Comparison of ENCODE assay signal across 8 cellular contexts in the genomic region with DNA sequence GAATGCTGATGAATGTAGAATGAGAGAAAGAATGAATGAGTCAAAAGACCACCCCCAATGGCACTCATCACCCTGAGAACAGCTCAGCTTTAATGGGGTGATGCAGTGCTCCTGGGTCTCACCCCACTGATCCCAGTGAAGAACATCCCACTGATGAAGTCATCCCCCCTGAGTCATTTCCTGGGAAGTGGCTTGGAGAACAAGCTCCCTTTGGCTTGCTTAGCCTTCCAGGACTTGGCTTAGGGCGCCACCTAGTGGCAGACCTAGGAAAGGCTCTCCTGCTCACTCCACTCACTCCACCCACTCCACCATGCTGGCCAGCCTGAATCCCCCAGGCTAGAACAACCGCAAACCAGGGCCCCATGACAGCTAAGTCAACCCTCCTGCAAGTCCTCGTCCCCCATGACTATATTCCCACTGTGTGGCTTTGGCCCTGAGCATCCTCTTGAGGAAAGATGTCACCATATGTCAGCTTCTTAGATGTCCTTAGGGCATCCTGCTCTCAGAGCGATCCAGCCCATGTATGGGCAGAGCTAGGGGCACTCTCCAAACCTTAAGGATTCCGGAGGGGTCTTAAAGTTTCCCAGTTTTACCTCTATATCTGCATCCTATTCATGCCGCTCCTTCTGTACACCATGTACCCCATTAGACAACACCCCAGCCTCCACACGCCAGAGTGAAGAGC. TPM values are rescaled to one million over a fixed set of nuclear protein-coding genes. Genes with fewer than 3 reads are reported as not detected.
DNase-seq lines count a peak whose midpoint lies in the region; ATAC-seq lines count a peak whose summit lies in the region.

No MANE protein-coding gene starts in this region.

- H3K27me3 ChIP-seq in BLaER1, result no peaks in the 10 kb centered on the region
- no peaks in the 10 kb centered on the region for H3K27me3 ChIP-seq in right cardiac atrium (ENCODE audit: control insufficient read depth, insufficient read depth)

- ATAC-seq in GM21619 (IDR thresholded peaks at IDR 0.05; ENCODE audit: unreplicated experiment) (peak; percentile 41), right cardiac atrium (peak; percentile 93 to 95), sciatic nerve (peak; percentile 96), HG02623 (IDR thresholded peaks at IDR 0.05; ENCODE audit: unreplicated experiment) (no peak)

- no peak overlapping the region for H3K27ac ChIP-seq in BLaER1
- no peak overlapping the region for H3K27ac ChIP-seq in right cardiac atrium (ENCODE audit: low read length)

- H3K36me3 ChIP-seq in BLaER1, result no peaks in the 10 kb centered on the region

- H3K4me3 ChIP-seq in BLaER1 (no peak overlapping the region), right cardiac atrium (ENCODE audit: low read length) (no peak overlapping the region)

- 49% methylated on average over 7 of the region's 7 CpGs for WGBS in right cardiac atrium

- DNase-seq in NCI-H187 treated with DMSO at 0.1 percent for 48 hours (lab: John Stamatoyannopoulos, UW) (peak; percentile 10), T-helper 2 cell (peak; percentile 55 to 73 (median 69)), anterior cingulate cortex (lab: John Stamatoyannopoulos, UW) (peak in 56 of 58 donors; percentile 32 to 94 (median 74)), right cardiac atrium (peak; percentile 89 to 95 (median 94)), sciatic nerve (ENCODE audit: low spot score) (peak; percentile 94)

- intact Hi-C loops in right cardiac atrium (cut with DNase I), result loop anchor here (1.0 to 10.0 kb wide), 7 partner anchors 102 to 515 kb away; partner anchors contain the start of gene FXYD2 (in 1 of the 4)
- intact Hi-C loops in sciatic nerve (cut with DNase I), result no loop called here

- no peak overlapping the region for H3K9ac ChIP-seq in BLaER1

- H3K9me3 ChIP-seq in BLaER1 (no peaks in the 10 kb centered on the region), right cardiac atrium (ENCODE audit: control insufficient read depth, low read length) (no peaks in the 10 kb centered on the region)

- H3K4me2 ChIP-seq in BLaER1, result peak overlapping the region; percentile 7; the same call in 1 of the 2 replicates

- H3K4me1 ChIP-seq in BLaER1, result peaks cover 44% of the 10 kb centered on the region
- no peaks in the 10 kb centered on the region for H3K4me1 ChIP-seq in right cardiac atrium (ENCODE audit: control insufficient read depth, insufficient read depth, low read length)

- H4K20me1 ChIP-seq in BLaER1, result peaks cover 10% of the 10 kb centered on the region; the same call in 1 of the 2 replicates

RNA-seq across cellular contexts. Expression of gene TMPRSS13, which starts 17.8 kb away (rescaled TPM):
- total RNA-seq in right cardiac atrium, result under 1 TPM in 1 of 4 donors, not detected in 3; 0.11 TPM
- polyA plus RNA-seq in right cardiac atrium, result 0.07 TPM
- 0.58 TPM for total RNA-seq in sciatic nerve

RNA-seq across cellular contexts. Expression of gene IL10RA, which starts 39.2 kb away (rescaled TPM):
- total RNA-seq in right cardiac atrium (10 to 100 TPM in 3 of 4 donors, 1 to 10 TPM in 1; 8.3 to 18.5 (median 11.6) TPM), sciatic nerve (29.5 TPM)
- polyA plus RNA-seq in right cardiac atrium, result 3.1 TPM

Comparison
In these comparisons a context has a peak if more than half of its experiments do, and no peak if none do; other contexts are left out.
1. DNase-seq: peak in every context shown above with its lines; median percentile 94 in right cardiac atrium; 94 in sciatic nerve; 74 in anterior cingulate cortex; 69 in T-helper 2 cell; 10 in NCI-H187 treated with DMSO at 0.1 percent for 48 hours.